31 cellular contexts compared by ENCODE assay signal in genomic region chr1:5967351-5968160, GRCh38. TPM values are rescaled to one million over a fixed set of nuclear protein-coding genes. Genes with fewer than 3 reads are reported as not detected.
A peak's percentile ranks its signal among the peaks of the same experiment; 100 is the strongest.
DNase-seq lines count a peak whose midpoint lies in the region; ATAC-seq and TF ChIP-seq lines count a peak whose summit lies in the region.
"Had no signal": no experiment of that assay in that cellular context is flagged by ENCODE, and none has a peak within 500 bp of the region (broad histone marks: within the 10 kb centered on the region; RNA-seq: fewer than 3 reads in every experiment).

No MANE protein-coding gene starts in this region.

- H3K27me3 ChIP-seq in heart left ventricle (no peaks in the 10 kb centered on the region), testis (no peaks in the 10 kb centered on the region), smooth muscle cell (ENCODE audit: low read depth) (no peaks in the 10 kb centered on the region), mesendoderm (ENCODE audit: insufficient read depth, low read length, poor library complexity) (no peaks in the 10 kb centered on the region)
- H3K27me3 ChIP-seq: breast epithelium, esophagus squamous epithelium, MG63, neutrophil had no signal

- no peaks in the 10 kb centered on the region for H3F3A ChIP-seq in smooth muscle cell (ENCODE audit: low read depth)

- H3K27me3 Mint-ChIP-seq in WTC11 (ENCODE audit: low read depth), result no peaks in the 10 kb centered on the region
- H3K27me3 Mint-ChIP-seq: B cell; stimulated activated naive CD8-positive, alpha-beta T cell treated with anti-CD3 and anti-CD28 coated beads, Interleukin-15, Interleukin-2, amounts not matched to agents 100 ng/mL and 50 ng/mL, for 24 hours had no signal

- H3K4me3 ChIP-seq in heart left ventricle (no peak overlapping the region), testis (no peak overlapping the region), smooth muscle cell (no peak overlapping the region), mesendoderm (ENCODE audit: low read length) (no peak overlapping the region)
- H3K4me3 ChIP-seq: breast epithelium, coronary artery, esophagus squamous epithelium, MG63, PC-9 had no signal

- POLR2A ChIA-PET in WTC11 (lab: Charles Lee), result no interaction called here

- H3K79me2 ChIP-seq in smooth muscle cell (ENCODE audit: low read depth), result no peaks in the 10 kb centered on the region
- H3K79me2 ChIP-seq in mesendoderm (ENCODE audit: control insufficient read depth, insufficient read depth, low read length), result no peaks in the 10 kb centered on the region

- H3K9ac ChIP-seq in smooth muscle cell (ENCODE audit: low read depth) (no peak overlapping the region), mesendoderm (ENCODE audit: low read length) (no peak overlapping the region)

- no peak overlapping the region for H4K5ac ChIP-seq in mesendoderm (ENCODE audit: low read length)

- H3K36me3 ChIP-seq in heart left ventricle (peaks cover 0 to 33% (median 16%) of the 10 kb centered on the region in 9 donors), testis (ENCODE audit: low read depth, missing control alignments) (no peaks in the 10 kb centered on the region), smooth muscle cell (ENCODE audit: low read depth) (no peaks in the 10 kb centered on the region), mesendoderm (ENCODE audit: control insufficient read depth, insufficient read depth, low read length) (no peaks in the 10 kb centered on the region)
- H3K36me3 ChIP-seq: MG63 had no signal

- no peak for TF ChIP-seq CTCF in WTC11 (IDR thresholded peaks at IDR 0.05)
- no peak for TF ChIP-seq CTCF in heart left ventricle (IDR thresholded peaks at IDR 0.05)
- TF ChIP-seq CTCF in omental fat pad (IDR thresholded peaks at IDR 0.05), result no peak
- no peak for TF ChIP-seq CTCF in testis (IDR thresholded peaks at IDR 0.05)
- TF ChIP-seq CTCF in smooth muscle cell (IDR thresholded peaks at IDR 0.05; ENCODE audit: borderline replicate concordance, insufficient read depth, poor library complexity, severe bottlenecking), result no peak

- H3K4me1 ChIP-seq in heart left ventricle (peaks cover 0 to 4% (median 0%) of the 10 kb centered on the region in 12 donors), testis (peaks cover 11% of the 10 kb centered on the region), smooth muscle cell (ENCODE audit: low read depth) (no peaks in the 10 kb centered on the region), mesendoderm (ENCODE audit: control insufficient read depth, low read depth, low read length) (no peaks in the 10 kb centered on the region)
- H3K4me1 ChIP-seq: breast epithelium, esophagus squamous epithelium had no signal

- CTCF ChIA-PET in WTC11 (lab: Charles Lee), result interaction anchor here (0.7 to 1.3 kb wide), 4 partner anchors 9 to 221 kb away, joined by 3 to 4 read pairs (median 3); no protein-coding TSS in a partner anchor

- no peak for ATAC-seq in WTC11
- peak; percentile 29 to 86 (median 64) for ATAC-seq in heart left ventricle
- ATAC-seq in omental fat pad (ENCODE audit: low FRiP score), result peak; percentile 62
- ATAC-seq in GM21367 (IDR thresholded peaks at IDR 0.05; ENCODE audit: unreplicated experiment), result no peak
- ATAC-seq: activated T-cell treated with anti-CD3 and anti-CD28 coated beads, Interleukin-2, amount 50 U/mL, for 4 hours had no signal

- H3K4me3 Mint-ChIP-seq in WTC11, result no peak overlapping the region
- H3K4me3 Mint-ChIP-seq: activated T-cell treated with anti-CD3 and anti-CD28 coated beads, Interleukin-2, amount 50 U/mL, for 4 hours; B cell; endodermal cell; stimulated activated naive CD8-positive, alpha-beta T cell treated with anti-CD3 and anti-CD28 coated beads, Interleukin-15, Interleukin-2, amounts not matched to agents 100 ng/mL and 50 ng/mL, for 24 hours; type B pancreatic cell had no signal

- H2AK5ac ChIP-seq in mesendoderm (ENCODE audit: low read length), result no peak overlapping the region

- H3K79me1 ChIP-seq in mesendoderm (ENCODE audit: low read length), result no peaks in the 10 kb centered on the region

- H4K8ac ChIP-seq in mesendoderm (ENCODE audit: low read depth, low read length), result no peak overlapping the region

- H3K27ac ChIP-seq in heart left ventricle, result no peak overlapping the region
- H3K27ac ChIP-seq in testis, result peak overlapping the region in 1 of 2 donors; percentile 24
- H3K27ac ChIP-seq in smooth muscle cell (ENCODE audit: low read depth), result no peak overlapping the region
- no peak overlapping the region for H3K27ac ChIP-seq in mesendoderm (ENCODE audit: low read depth, low read length)
- H3K27ac ChIP-seq: breast epithelium, neutrophil, PC-9 had no signal

- intact Hi-C loops in heart left ventricle (cut with DNase I) (no loop called here), testis (cut with DNase I; ENCODE audit: low total_unique reads) (no loop called here)

- TF ChIP-seq POLR2A in heart left ventricle (IDR thresholded peaks at IDR 0.05) (no peak), testis (IDR thresholded peaks at IDR 0.05) (no peak)

- H3K23ac ChIP-seq in mesendoderm (ENCODE audit: low read length), result no peak overlapping the region

- no peaks in the 10 kb centered on the region for H3K9me3 Mint-ChIP-seq in WTC11
- H3K9me3 Mint-ChIP-seq: activated T-cell treated with anti-CD3 and anti-CD28 coated beads, Interleukin-2, amount 50 U/mL, for 4 hours; endodermal cell; stimulated activated naive CD8-positive, alpha-beta T cell treated with anti-CD3 and anti-CD28 coated beads, Interleukin-15, Interleukin-2, amounts not matched to agents 100 ng/mL and 50 ng/mL, for 24 hours; type B pancreatic cell had no signal

- H3K27ac Mint-ChIP-seq in WTC11, result no peak overlapping the region
- H3K27ac Mint-ChIP-seq: B cell; endodermal cell; stimulated activated naive CD8-positive, alpha-beta T cell treated with anti-CD3 and anti-CD28 coated beads, Interleukin-15, Interleukin-2, amounts not matched to agents 100 ng/mL and 50 ng/mL, for 24 hours; type B pancreatic cell had no signal

- no peak overlapping the region for H2BK5ac ChIP-seq in mesendoderm (ENCODE audit: low read length)

- peaks cover 17% of the 10 kb centered on the region for H3K4me1 Mint-ChIP-seq in WTC11
- H3K4me1 Mint-ChIP-seq: B cell had no signal

- H3K9me3 ChIP-seq in heart left ventricle, result no peaks in the 10 kb centered on the region
- no peaks in the 10 kb centered on the region for H3K9me3 ChIP-seq in testis
- no peaks in the 10 kb centered on the region for H3K9me3 ChIP-seq in smooth muscle cell (replicated peaks; ENCODE audit: low read depth)
- H3K9me3 ChIP-seq: breast epithelium, esophagus squamous epithelium, MG63, neutrophil had no signal

- H3K18ac ChIP-seq in mesendoderm (ENCODE audit: low read length), result no peak overlapping the region

- WGBS in heart left ventricle, 4 donors, result 85 to 90% (median 88%) methylated on average over 15 to 23 of the region's 23 CpGs
- WGBS in testis, 2 donors, result 52 to 65% methylated on average over 20 to 23 of the region's 23 CpGs
- 95% methylated on average over 23 of the region's 23 CpGs for WGBS in smooth muscle cell (ENCODE audit: low lambda C conversion rate)
- no CpG with 5 or more reads among the region's 23 CpGs for WGBS in mesendoderm (ENCODE audit: extremely low coverage, insufficient coverage, low lambda C conversion rate)

- DNase-seq in WTC11 (ENCODE audit: low spot score) (peak; percentile 4), heart left ventricle (peak in 3 of 5 donors; percentile 52 to 55 (median 55)), omental fat pad (ENCODE audit: low spot score) (no peak), testis (peak; percentile 80), NCI-H510A (lab: John Stamatoyannopoulos, UW) (no peak), smooth muscle cell (lab: John Stamatoyannopoulos, UW; ENCODE audit: unreplicated experiment) (no peak), mesendoderm (no peak)
- DNase-seq: activated CD4-positive, alpha-beta T cell treated with anti-CD3 and anti-CD28 coated beads for 1 hour; activated naive CD4-positive, alpha-beta T cell treated with Interleukin-2 at 50 U/mL for 16 hours; activated T-cell treated with anti-CD3 and anti-CD28 coated beads, Interleukin-2, amount 50 U/mL, for 4 hours; DMS53; endodermal cell; esophagus squamous epithelium; GDM1; KBM-7; mammary epithelial cell; MG63; NCI-H1417; NCI-H2107; NCI-H446 treated with DMSO at 0.1 percent for 48 hours; PC-9; SIG-M5; stimulated activated CD4-positive, alpha-beta T cell treated with anti-CD3 and anti-CD28 coated beads, Interleukin-12 subunit alpha, Interleukin-12 subunit beta, amount 100 ng/mL, for 4 hours; T-helper 1 cell had no signal

- H4K20me1 ChIP-seq in smooth muscle cell (ENCODE audit: low read depth), result peaks cover 44% of the 10 kb centered on the region

- H3K36me3 Mint-ChIP-seq in WTC11, result peaks cover 2% of the 10 kb centered on the region; the same call in 1 of the 2 replicates

- H3K56ac ChIP-seq in mesendoderm (ENCODE audit: low read length), result no peak overlapping the region

- no peak overlapping the region for H2BK15ac ChIP-seq in mesendoderm (replicated peaks; ENCODE audit: low read depth)

- H3K4me2 ChIP-seq in smooth muscle cell (no peak overlapping the region), mesendoderm (ENCODE audit: low read length) (no peak overlapping the region)
- H3K4me2 ChIP-seq: PC-9 had no signal

- H2BK120ac ChIP-seq in mesendoderm (ENCODE audit: low read depth, low read length), result no peak overlapping the region

- H2AFZ ChIP-seq in smooth muscle cell (ENCODE audit: low read depth), result no peak overlapping the region
- H2AFZ ChIP-seq: PC-9 had no signal

- no peak overlapping the region for H3K4ac ChIP-seq in mesendoderm (ENCODE audit: low read depth, low read length)

TF ChIP-seq in WTC11, 78 proteins besides CTCF, POLR2A, EP300 and RAD21 (continues in another document):
- TF ChIP-seq CREB1 (CRISPR knock-in tag; IDR thresholded peaks at IDR 0.05) (no peak), KAT7 (CRISPR knock-in tag; IDR thresholded peaks at IDR 0.05; ENCODE audit: borderline replicate concordance) (no peak)

RNA-seq across cellular contexts. Expression of gene NPHP4, which starts 24.7 kb away (rescaled TPM):
- total RNA-seq in WTC11 (2021), result 10.6 to 16.8 TPM (median 12.0 TPM) in 3 replicates
- 1 to 10 TPM; 2.5 to 6.3 (median 3.6) TPM for total RNA-seq in heart left ventricle
- 1 to 10 TPM; 2.1 to 3.1 TPM for polyA plus RNA-seq in heart left ventricle
- total RNA-seq in omental fat pad, result 10 to 100 TPM; 13.7 to 29.3 (median 18.6) TPM
- total RNA-seq in testis, result 10 to 100 TPM; 49.4 to 65.9 TPM
- 26.3 TPM for polyA plus RNA-seq in testis (ENCODE audit: insufficient read depth, low read depth, low replicate concordance)
- total RNA-seq in smooth muscle cell, result 8.4 and 8.6 TPM in 2 replicates
- polyA plus RNA-seq in smooth muscle cell, result 4.9 and 5.4 TPM in 2 replicates
- polyA plus RNA-seq in mesendoderm (2013, experiment 1 of 2), result 3.0 TPM
- polyA plus RNA-seq in mesendoderm (2013, experiment 2 of 2), result 3.0 TPM

Comparison
In these comparisons a context has a peak if more than half of its experiments do, and no peak if none do; other contexts are left out.
1. ATAC-seq: peak in heart left ventricle (4 of 4) and omental fat pad (single experiment); none in WTC11 (single experiment) and GM21367 (single experiment).
2. DNase-seq: peak in WTC11 (single experiment), heart left ventricle (3 of 5) and testis (single experiment); none in omental fat pad (single experiment), NCI-H510A (single experiment), smooth muscle cell (single experiment) and mesendoderm (single experiment).